ENCODE assay signal across 9 cellular contexts in the genomic region with DNA sequence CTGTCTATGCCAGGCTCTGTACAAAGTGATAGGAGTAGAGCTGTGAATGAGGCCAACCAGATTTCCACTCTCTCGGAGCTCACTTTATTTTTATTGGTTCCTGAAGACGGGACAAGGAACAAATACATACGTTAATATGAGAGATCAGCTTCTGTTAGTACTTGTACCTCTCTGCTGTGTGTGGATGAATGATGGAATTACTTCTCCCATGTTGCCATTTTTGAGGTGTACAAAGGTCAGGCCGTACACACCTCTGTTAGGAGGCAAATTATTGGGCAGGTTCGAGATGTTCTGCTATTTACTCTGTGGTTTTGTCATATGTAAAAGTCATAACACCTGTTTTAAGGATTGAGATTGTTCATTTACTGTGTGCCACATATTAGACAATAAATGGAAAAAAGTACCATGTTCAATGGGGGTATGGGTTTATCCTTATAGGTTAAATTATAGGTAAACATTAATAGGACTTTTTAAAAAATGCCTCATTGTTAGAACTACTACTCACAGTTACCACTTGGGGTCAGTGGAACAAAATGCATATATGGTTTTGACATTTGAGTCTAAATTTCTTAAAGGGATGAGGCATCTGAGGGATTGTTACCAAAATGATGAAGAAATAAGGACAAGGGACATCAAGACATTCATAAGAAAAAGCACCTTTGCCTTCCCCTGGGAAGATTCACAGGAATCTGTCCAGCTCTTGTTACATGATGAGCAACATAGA. TPM values are rescaled to one million over a fixed set of nuclear protein-coding genes. Genes with fewer than 3 reads are reported as not detected.
DNase-seq lines count a peak whose midpoint lies in the region; ATAC-seq and TF ChIP-seq lines count a peak whose summit lies in the region.
"Had no signal": no experiment of that assay in that cellular context is flagged by ENCODE, and none has a peak within 500 bp of the region (broad histone marks: within the 10 kb centered on the region; RNA-seq: fewer than 3 reads in every experiment).

No MANE protein-coding gene starts in this region.

- no peaks in the 10 kb centered on the region for H3K27me3 ChIP-seq in Loucy (ENCODE audit: insufficient read depth, low read length, poor library complexity, severe bottlenecking)
- H3K27me3 ChIP-seq in prostate gland (replicated peaks; ENCODE audit: insufficient read depth) = no peaks in the 10 kb centered on the region
- H3K27me3 ChIP-seq in testis = no peaks in the 10 kb centered on the region

- peaks cover 30% of the 10 kb centered on the region for H3K4me1 Mint-ChIP-seq in dendritic cell treated with granulocyte-macrophage colony-stimulating factor and Interleukin-4, amounts not matched to agents 40 ng/mL and 50 ng/mL, for 4 days (ENCODE audit: low read depth)
- H3K4me1 Mint-ChIP-seq in stimulated activated memory B cell treated with anti-CD40 and anti-IgM and Interleukin-4, amounts not matched to agents 10 μg/mL and 1 μg/mL and 100 μg/mL, for 72 hours = peaks cover 29% of the 10 kb centered on the region

- H3K27ac Mint-ChIP-seq in dendritic cell treated with granulocyte-macrophage colony-stimulating factor and Interleukin-4, amounts not matched to agents 40 ng/mL and 50 ng/mL, for 4 days = peak overlapping the region; percentile 99
- no peak overlapping the region for H3K27ac Mint-ChIP-seq in stimulated activated memory B cell treated with anti-CD40 and anti-IgM and Interleukin-4, amounts not matched to agents 10 μg/mL and 1 μg/mL and 100 μg/mL, for 72 hours

- H3K9ac ChIP-seq in Loucy (ENCODE audit: low read depth, low read length, poor library complexity, severe bottlenecking) = no peak overlapping the region

- no peaks in the 10 kb centered on the region for H3K27me3 Mint-ChIP-seq in dendritic cell treated with granulocyte-macrophage colony-stimulating factor and Interleukin-4, amounts not matched to agents 40 ng/mL and 50 ng/mL, for 4 days
- H3K27me3 Mint-ChIP-seq in stimulated activated memory B cell treated with anti-CD40 and anti-IgM and Interleukin-4, amounts not matched to agents 10 μg/mL and 1 μg/mL and 100 μg/mL, for 72 hours = no peaks in the 10 kb centered on the region

- 40% methylated on average over 5 of the region's 5 CpGs for WGBS in prostate gland
- WGBS in testis, 2 donors = 63 to 76% methylated on average over 5 of the region's 5 CpGs

- no peak for DNase-seq in GM10248 (ENCODE audit: extremely low spot score)
- no peak for DNase-seq in prostate gland (ENCODE audit: low spot score)
- no peak for DNase-seq in testis
- DNase-seq: stimulated activated CD4-positive, alpha-beta T cell treated with anti-CD3 and anti-CD28 coated beads, Interleukin-12 subunit alpha, Interleukin-12 subunit beta, amount 100 ng/mL, for 4 hours had no signal

- no peaks in the 10 kb centered on the region for H4K20me1 ChIP-seq in Loucy (ENCODE audit: insufficient read depth, low read length, poor library complexity, severe bottlenecking)

- no peak for TF ChIP-seq POLR2A in prostate gland (IDR thresholded peaks at IDR 0.05)
- no peak for TF ChIP-seq POLR2A in testis (IDR thresholded peaks at IDR 0.05)

- H3K36me3 ChIP-seq in Loucy (ENCODE audit: insufficient read depth, low read length) = no peaks in the 10 kb centered on the region
- no peaks in the 10 kb centered on the region for H3K36me3 ChIP-seq in prostate gland
- no peaks in the 10 kb centered on the region for H3K36me3 ChIP-seq in testis (ENCODE audit: low read depth, missing control alignments)

- no peaks in the 10 kb centered on the region for H3K79me2 ChIP-seq in Loucy (ENCODE audit: insufficient read depth, low read length)

- H3K4me1 ChIP-seq in Loucy (ENCODE audit: insufficient read depth, low read length, poor library complexity, severe bottlenecking) = peaks cover 18% of the 10 kb centered on the region
- H3K4me1 ChIP-seq in prostate gland (replicated peaks) = no peaks in the 10 kb centered on the region
- peaks cover 14% of the 10 kb centered on the region for H3K4me1 ChIP-seq in testis

- POLR2A ChIA-PET in GM10248 (lab: Yijun Ruan, JAX) = no interaction called here

- H3K9me3 Mint-ChIP-seq in dendritic cell treated with granulocyte-macrophage colony-stimulating factor and Interleukin-4, amounts not matched to agents 40 ng/mL and 50 ng/mL, for 4 days = no peaks in the 10 kb centered on the region
- no peaks in the 10 kb centered on the region for H3K9me3 Mint-ChIP-seq in stimulated activated memory B cell treated with anti-CD40 and anti-IgM and Interleukin-4, amounts not matched to agents 10 μg/mL and 1 μg/mL and 100 μg/mL, for 72 hours

- TF ChIP-seq CTCF in GM10248 (IDR thresholded peaks at IDR 0.05; ENCODE audit: control extremely low read depth, extremely low read depth, low read depth, missing control alignments) (peak; percentile 33), Loucy (conservative IDR thresholded peaks at IDR 0.05; ENCODE audit: low read length) (peak; percentile 66), prostate gland (IDR thresholded peaks at IDR 0.05) (peak in 2 of 4 experiments; percentile 21 to 52), testis (IDR thresholded peaks at IDR 0.05) (no peak)

- H3K27ac ChIP-seq in prostate gland (peak overlapping the region; percentile 93 to 95), testis (no peak overlapping the region)

- peak overlapping the region; percentile 87 for H3K4me3 Mint-ChIP-seq in dendritic cell treated with granulocyte-macrophage colony-stimulating factor and Interleukin-4, amounts not matched to agents 40 ng/mL and 50 ng/mL, for 4 days
- H3K4me3 Mint-ChIP-seq in stimulated activated memory B cell treated with anti-CD40 and anti-IgM and Interleukin-4, amounts not matched to agents 10 μg/mL and 1 μg/mL and 100 μg/mL, for 72 hours = no peak overlapping the region

- no peaks in the 10 kb centered on the region for H3K9me3 ChIP-seq in Loucy (ENCODE audit: insufficient read depth, low read depth, low read length)
- no peaks in the 10 kb centered on the region for H3K9me3 ChIP-seq in prostate gland
- H3K9me3 ChIP-seq in testis = no peaks in the 10 kb centered on the region

- ATAC-seq in HG02759 (IDR thresholded peaks at IDR 0.05; ENCODE audit: unreplicated experiment) (no peak), HG03354 (IDR thresholded peaks at IDR 0.05; ENCODE audit: poor library complexity, severe bottlenecking, unreplicated experiment) (no peak)
- no peak for ATAC-seq in stimulated activated memory B cell treated with anti-CD40 and anti-IgM and Interleukin-4, amounts not matched to agents 10 μg/mL and 1 μg/mL and 100 μg/mL, for 72 hours

- intact Hi-C loops in dendritic cell treated with granulocyte-macrophage colony-stimulating factor and Interleukin-4, amounts not matched to agents 40 ng/mL and 50 ng/mL, for 4 days (cut with micrococcal nuclease) = loop anchor here (10.0 kb wide), 1 partner anchor 748 kb away; no protein-coding TSS in a partner anchor
- intact Hi-C loops in prostate gland (cut with DNase I) (loop anchor here (10.0 kb wide), 1 partner anchor 1008 kb away; the partner anchor contains the start of gene EPS8), testis (cut with DNase I; ENCODE audit: low total_unique reads) (no loop called here)

- no peak overlapping the region for H2AFZ ChIP-seq in Loucy (ENCODE audit: low read length)

- no peaks in the 10 kb centered on the region for H3F3A ChIP-seq in Loucy (ENCODE audit: low read depth)

- no peak overlapping the region for H3K4me2 ChIP-seq in Loucy (ENCODE audit: low read depth, low read length, poor library complexity, severe bottlenecking)

- CTCF ChIA-PET in GM10248 (lab: Yijun Ruan, JAX) = interaction anchor here (0.7 to 3.0 kb wide), 9 partner anchors 8 to 539 kb away, joined by 3 to 20 read pairs (median 3); partner anchors contain the start of genes RERG and WBP11

- H3K36me3 Mint-ChIP-seq in dendritic cell treated with granulocyte-macrophage colony-stimulating factor and Interleukin-4, amounts not matched to agents 40 ng/mL and 50 ng/mL, for 4 days (ENCODE audit: low read depth) = peaks cover 15% of the 10 kb centered on the region
- no peaks in the 10 kb centered on the region for H3K36me3 Mint-ChIP-seq in stimulated activated memory B cell treated with anti-CD40 and anti-IgM and Interleukin-4, amounts not matched to agents 10 μg/mL and 1 μg/mL and 100 μg/mL, for 72 hours

- no peaks in the 10 kb centered on the region for H3K9me2 ChIP-seq in Loucy (replicated peaks; ENCODE audit: low read depth, low read length)

- H3K4me3 ChIP-seq in Loucy (ENCODE audit: low read length, poor library complexity, severe bottlenecking) (no peak overlapping the region), prostate gland (peak overlapping the region; percentile 84 to 88), testis (no peak overlapping the region)

RNA-seq across cellular contexts. Expression of gene WBP11, which starts 26.9 kb away (rescaled TPM):
- total RNA-seq in prostate gland (10 to 100 TPM; 29.6 to 29.8 TPM), testis (10 to 100 TPM; 37.8 to 41.7 TPM)
- 117 TPM for polyA plus RNA-seq in testis (ENCODE audit: insufficient read depth, low read depth, low replicate concordance)

RNA-seq across cellular contexts. Expression of gene C12orf60, which starts 27.1 kb away (rescaled TPM):
- total RNA-seq in prostate gland = 1 to 10 TPM; 2.0 to 2.6 TPM
- total RNA-seq in testis = 10 to 100 TPM in 1 of 2 donors, 1 to 10 TPM in 1; 5.3 to 11.7 TPM
- 20.6 TPM for polyA plus RNA-seq in testis (ENCODE audit: insufficient read depth, low read depth, low replicate concordance)

RNA-seq across cellular contexts. Expression of gene SMCO3, which starts 37.6 kb away (rescaled TPM):
- total RNA-seq in prostate gland = 1 to 10 TPM in 1 of 2 donors, not detected in 1; 2.2 TPM
- under 1 TPM in 1 of 2 donors, not detected in 1; 0.39 TPM for total RNA-seq in testis
- polyA plus RNA-seq in testis (ENCODE audit: insufficient read depth, low read depth, low replicate concordance) = 0.20 TPM

Comparison
In these comparisons a context has a peak if more than half of its experiments do, and no peak if none do; other contexts are left out.
1. CTCF ChIP-seq: peak in GM10248 (single experiment) and Loucy (single experiment); none in testis (0 of 3).
2. H3K4me3 ChIP-seq: peak in prostate gland (2 of 2); none in Loucy (single experiment) and testis (0 of 2).
3. H3K27ac ChIP-seq: peak in prostate gland (2 of 2); none in testis (0 of 2).